ENCODE assay signal across 8 cellular contexts in genomic region chr14:59576332-59577294, GRCh38. TPM values are rescaled to one million over a fixed set of nuclear protein-coding genes. Genes with fewer than 3 reads are reported as not detected.
A peak's percentile ranks its signal among the peaks of the same experiment; 100 is the strongest.
DNase-seq lines count a peak whose midpoint lies in the region; ATAC-seq and TF ChIP-seq lines count a peak whose summit lies in the region.

Gene CCDC175 (minus strand): TSS chr14:59576812. CDS start chr14:59576775, 37 bp downstream.

- H3K4me3 ChIP-seq in NT2/D1 (ENCODE audit: insufficient read length, low read depth) = peak within 1 kb of the TSS; percentile 53

- H3K36me3 Mint-ChIP-seq in CD4-positive, alpha-beta T cell (ENCODE audit: low read depth) = no peaks in the 10 kb centered on the region

- H3K27me3 ChIP-seq in CD4-positive, alpha-beta T cell (ENCODE audit: control insufficient read depth, insufficient read depth, low read length) = peaks cover 8% of the 10 kb centered on the region
- no peaks in the 10 kb centered on the region for H3K27me3 ChIP-seq in NT2/D1 (ENCODE audit: insufficient read depth, insufficient read length)

- POLR2A ChIA-PET in CD4-positive, alpha-beta T cell (lab: Charles Lee) = interaction anchor here (0.9 to 1.3 kb wide), 4 partner anchors 10 to 388 kb away, joined by 3 to 5 read pairs (median 3); partner anchors contain the start of genes DAAM1, JKAMP and L3HYPDH

- intact Hi-C loops in CD4-positive, alpha-beta T cell (cut with DNase I, micrococcal nuclease) = loop anchor here (1.0 to 5.0 kb wide), 2 partner anchors 69 to 449 kb away; no protein-coding TSS in a partner anchor

- H3K27ac ChIP-seq in CD4-positive, alpha-beta T cell (ENCODE audit: low read depth, low read length) = no peak within 1 kb of the TSS

- TF ChIP-seq CTCF in CD4-positive, alpha-beta T cell (IDR thresholded peaks at IDR 0.05) = peak; percentile 87

- peak within 1 kb of the TSS; percentile 68 for H3K4me3 Mint-ChIP-seq in CD4-positive, alpha-beta T cell

- peak; percentile 64 to 81 (median 73) for DNase-seq in CD4-positive, alpha-beta T cell
- peak; percentile 82 for DNase-seq in NT2/D1 (ENCODE audit: low read depth, low spot score)
- peak; percentile 81 for DNase-seq in activated T-cell treated with anti-CD3 and anti-CD28 coated beads, Interleukin-2, amount 50 U/mL, for 1 hour
- DNase-seq in fibroblast of gingiva (ENCODE audit: low read depth) = peak; percentile 31
- DNase-seq in myocyte (ENCODE audit: low read depth) = peak; percentile 63
- peak; percentile 52 to 58 for DNase-seq in stimulated activated CD8-positive, alpha-beta memory T cell treated with anti-CD3 and anti-CD28 coated beads, Interleukin-7, amount 100 ng/mL, for 1 hour (ENCODE audit: low read depth in 2 of 2)

- peak; percentile 98 for ATAC-seq in CD4-positive, alpha-beta T cell (ENCODE audit: poor library complexity)
- ATAC-seq in GM19438 (IDR thresholded peaks at IDR 0.05; ENCODE audit: low read depth, unreplicated experiment) (peak; percentile 92), HG03558 (IDR thresholded peaks at IDR 0.05; ENCODE audit: extremely low read depth, unreplicated experiment) (peak; percentile 94)

- H3K27me3 Mint-ChIP-seq in CD4-positive, alpha-beta T cell = peaks cover 34% of the 10 kb centered on the region

- H3K4me1 Mint-ChIP-seq in CD4-positive, alpha-beta T cell (ENCODE audit: low read depth) = peaks cover 6% of the 10 kb centered on the region

- CTCF ChIA-PET in CD4-positive, alpha-beta T cell (lab: Charles Lee) = interaction anchor here (0.7 to 2.2 kb wide), 15 partner anchors 8 to 1075 kb away, joined by 3 to 10 read pairs (median 4); partner anchors contain the start of genes JKAMP and L3HYPDH

- no peak within 1 kb of the TSS for H3K27ac Mint-ChIP-seq in CD4-positive, alpha-beta T cell

- H3K9ac ChIP-seq in NT2/D1 (ENCODE audit: insufficient read length, low read depth) = peak within 1 kb of the TSS; percentile 70

- H3K4me1 ChIP-seq in NT2/D1 (ENCODE audit: insufficient read depth, insufficient read length) = no peaks in the 10 kb centered on the region

- no peaks in the 10 kb centered on the region for H3K36me3 ChIP-seq in NT2/D1 (ENCODE audit: insufficient read depth, insufficient read length, low read length)

- H3K9me3 ChIP-seq in CD4-positive, alpha-beta T cell (ENCODE audit: control insufficient read depth, low read length) = no peaks in the 10 kb centered on the region
- no peaks in the 10 kb centered on the region for H3K9me3 ChIP-seq in NT2/D1 (ENCODE audit: insufficient read depth, low read length)

- H3K9me3 Mint-ChIP-seq in CD4-positive, alpha-beta T cell = no peaks in the 10 kb centered on the region

RNA-seq across cellular contexts. Expression of gene CCDC175, which starts in this region (rescaled TPM):
- not detected for total RNA-seq in CD4-positive, alpha-beta T cell
- not detected in 2 replicates for total RNA-seq in myocyte
- not detected for polyA plus RNA-seq in myocyte (2012)

Comparison
In these comparisons a context has a peak if more than half of its experiments do, and no peak if none do; other contexts are left out.
1. Peak in DNase-seq and ATAC-seq in CD4-positive, alpha-beta T cell; RNA of the gene not detected or under 1 TPM.
2. Peak in DNase-seq in myocyte; RNA of the gene not detected or under 1 TPM.
3. DNase-seq: peak in every context shown above with its lines; median percentile 82 in NT2/D1; 81 in activated T-cell treated with anti-CD3 and anti-CD28 coated beads, Interleukin-2, amount 50 U/mL, for 1 hour; 73 in CD4-positive, alpha-beta T cell; 63 in myocyte; 55 in stimulated activated CD8-positive, alpha-beta memory T cell treated with anti-CD3 and anti-CD28 coated beads, Interleukin-7, amount 100 ng/mL, for 1 hour; 31 in fibroblast of gingiva.